In genomic region chr19:39882645-39883044, GRCh38 we compare ENCODE assay signal across 1 cellular context. TPM values are rescaled to one million over a fixed set of nuclear protein-coding genes. Genes with fewer than 3 reads are reported as not detected.
"Had no signal": no experiment of that assay in that cellular context is flagged by ENCODE, and none has a peak within 500 bp of the region (broad histone marks: within the 10 kb centered on the region; RNA-seq: fewer than 3 reads in every experiment).

No MANE protein-coding gene starts in this region.

RNA-seq across cellular contexts. Expression of gene FCGBP, which starts 51.8 kb away (rescaled TPM):
- total RNA-seq: endothelial cell of umbilical vein had no signal
